ENCODE assay signal across 21 cellular contexts in genomic region chr3:11199902-11200678, GRCh38. TPM values are rescaled to one million over a fixed set of nuclear protein-coding genes. Genes with fewer than 3 reads are reported as not detected.
DNase-seq lines count a peak whose midpoint lies in the region; TF ChIP-seq lines count a peak whose summit lies in the region.
"Had no signal": no experiment of that assay in that cellular context is flagged by ENCODE, and none has a peak within 500 bp of the region (broad histone marks: within the 10 kb centered on the region; RNA-seq: fewer than 3 reads in every experiment).

No MANE protein-coding gene starts in this region.

- H3K27me3 ChIP-seq in left ventricle myocardium inferior (ENCODE audit: low read depth) = peaks cover 17% of the 10 kb centered on the region
- H3K27me3 ChIP-seq in ascending aorta = no peaks in the 10 kb centered on the region
- H3K27me3 ChIP-seq in vagina = no peaks in the 10 kb centered on the region
- H3K27me3 ChIP-seq: uterus had no signal

- H3K4me3 ChIP-seq in left ventricle myocardium inferior (no peak overlapping the region), ascending aorta (no peak overlapping the region), fibroblast of mammary gland (ENCODE audit: control insufficient read depth, low read depth, low read length) (no peak overlapping the region), vagina (no peak overlapping the region)
- H3K4me3 ChIP-seq: uterus had no signal

- no peak for DNase-seq in left ventricle myocardium inferior
- DNase-seq in cardiac septum (ENCODE audit: low spot score) = no peak
- DNase-seq in ascending aorta (ENCODE audit: low spot score in 2 of 2) = no peak
- peak; percentile 53 for DNase-seq in fibroblast of mammary gland (ENCODE audit: low read depth)
- DNase-seq in vagina (ENCODE audit: extremely low spot score in 2 of 2) = no peak
- no peak for DNase-seq in NCI-H446 treated with DMSO at 0.1 percent for 48 hours (lab: John Stamatoyannopoulos, UW)
- no peak for DNase-seq in NCI-H524 treated with DMSO at 0.1 percent for 48 hours (lab: John Stamatoyannopoulos, UW)
- no peak for DNase-seq in HUDEP-2 (lab: John Stamatoyannopoulos, UW; ENCODE audit: unreplicated experiment in 76 of 76)
- DNase-seq: activated CD4-positive, CD25-positive, alpha-beta regulatory T cell treated with anti-CD3 and anti-CD28 coated beads, Interleukin-2, amount 50 U/mL, for 72 hours; activated CD8-positive, alpha-beta memory T cell treated with anti-CD3 and anti-CD28 coated beads for 24 hours; activated gamma-delta T cell treated with Interleukin-2 at 50 U/mL for 16 hours; activated T-cell treated with anti-CD3 and anti-CD28 coated beads, Interleukin-2, amount 50 U/mL, for 1 hour; DMS79; glutamatergic neuron; NCI-H1105 treated with DMSO at 0.1 percent for 48 hours; NCI-H510A; small intestine; stimulated activated CD4-positive, alpha-beta T cell treated with anti-CD3 and anti-CD28 coated beads, Interleukin-1b, Interleukin-23, amount 100 ng/mL, for 48 hours; substantia nigra; T-helper 1 cell; uterus had no signal

- peak overlapping the region; percentile 70 for H3K27ac ChIP-seq in left ventricle myocardium inferior (replicated peaks)
- H3K27ac ChIP-seq in ascending aorta = peak overlapping the region; percentile 77 to 84
- H3K27ac ChIP-seq in vagina = peak overlapping the region; percentile 40

- no peak for TF ChIP-seq CTCF in left ventricle myocardium inferior (IDR thresholded peaks at IDR 0.05; ENCODE audit: borderline replicate concordance)
- TF ChIP-seq CTCF in ascending aorta (IDR thresholded peaks at IDR 0.05) = no peak
- TF ChIP-seq CTCF in fibroblast of mammary gland (conservative IDR thresholded peaks at IDR 0.05; ENCODE audit: control insufficient read depth, insufficient read depth, low read depth, low read length) = no peak
- TF ChIP-seq CTCF in vagina (IDR thresholded peaks at IDR 0.05) = no peak

- TF ChIP-seq POLR2A in vagina (IDR thresholded peaks at IDR 0.05) = no peak

- H3K4me1 ChIP-seq in left ventricle myocardium inferior = peaks cover 30% of the 10 kb centered on the region
- H3K4me1 ChIP-seq in ascending aorta = peaks cover 14 to 49% of the 10 kb centered on the region in 2 donors
- H3K4me1 ChIP-seq in vagina = peaks cover 64% of the 10 kb centered on the region

- intact Hi-C loops in left ventricle myocardium inferior (cut with micrococcal nuclease) (no loop called here), cardiac septum (cut with DNase I) (no loop called here), ascending aorta (cut with DNase I) (no loop called here), vagina (cut with DNase I) (no loop called here)

- H3K9me3 ChIP-seq in left ventricle myocardium inferior (replicated peaks) = no peaks in the 10 kb centered on the region
- no peaks in the 10 kb centered on the region for H3K9me3 ChIP-seq in ascending aorta
- no peaks in the 10 kb centered on the region for H3K9me3 ChIP-seq in vagina
- H3K9me3 ChIP-seq: uterus had no signal

- H3K36me3 ChIP-seq in left ventricle myocardium inferior = no peaks in the 10 kb centered on the region
- no peaks in the 10 kb centered on the region for H3K36me3 ChIP-seq in ascending aorta
- H3K36me3 ChIP-seq in vagina = no peaks in the 10 kb centered on the region
- H3K36me3 ChIP-seq: uterus had no signal

RNA-seq across cellular contexts. Expression of gene HRH1, which starts 45.8 kb away (rescaled TPM):
- 1.4 TPM for total RNA-seq in left ventricle myocardium inferior
- total RNA-seq in cardiac septum = 4.8 TPM
- 6.2 TPM for total RNA-seq in ascending aorta
- total RNA-seq in vagina = 9.3 TPM
